In the genomic region with DNA sequence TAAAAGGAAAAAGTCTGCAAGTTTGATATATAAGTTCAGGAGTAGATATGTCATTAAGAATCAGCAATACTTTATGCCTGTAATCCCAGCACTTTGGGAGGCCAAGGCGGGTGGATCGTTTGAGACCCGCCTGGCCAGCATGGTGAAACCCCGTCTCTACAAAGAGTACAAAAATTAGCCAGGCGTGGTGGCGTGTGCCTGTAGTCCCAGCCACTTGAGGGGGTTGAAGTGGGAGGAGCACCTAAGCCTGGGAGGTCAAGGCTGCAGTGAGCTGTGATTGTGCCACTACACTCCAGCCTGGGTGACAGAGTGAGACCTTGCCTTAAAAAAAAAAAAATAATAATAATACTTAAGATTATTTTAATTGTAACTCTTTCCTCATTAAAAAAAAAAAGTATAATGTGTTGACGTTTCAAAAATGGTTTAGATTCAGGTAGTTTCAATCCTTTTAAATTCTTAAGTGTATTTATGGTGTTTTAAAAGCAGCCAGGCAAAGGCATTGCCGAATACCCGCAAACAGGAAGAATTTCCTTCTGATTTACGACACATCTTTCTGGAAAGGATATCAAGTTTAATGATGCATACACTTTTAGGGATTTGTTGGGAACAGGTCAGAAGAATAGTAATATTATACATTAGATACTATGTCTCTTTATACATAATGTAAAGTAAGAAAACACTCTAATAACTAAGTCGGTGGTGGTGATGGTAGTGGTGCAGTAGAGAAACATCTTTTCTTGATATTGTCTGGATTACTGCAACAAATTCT, we compare ENCODE assay signal across 1 cellular context.
A peak's percentile ranks its signal among the peaks of the same experiment; 100 is the strongest.
TF ChIP-seq lines count a peak whose summit lies in the region.

No MANE protein-coding gene starts in this region.

TF ChIP-seq in HEK293, 187 proteins besides CTCF, POLR2A, EP300 and RAD21 (continued from another document):
- TF ChIP-seq, protein P1, sequence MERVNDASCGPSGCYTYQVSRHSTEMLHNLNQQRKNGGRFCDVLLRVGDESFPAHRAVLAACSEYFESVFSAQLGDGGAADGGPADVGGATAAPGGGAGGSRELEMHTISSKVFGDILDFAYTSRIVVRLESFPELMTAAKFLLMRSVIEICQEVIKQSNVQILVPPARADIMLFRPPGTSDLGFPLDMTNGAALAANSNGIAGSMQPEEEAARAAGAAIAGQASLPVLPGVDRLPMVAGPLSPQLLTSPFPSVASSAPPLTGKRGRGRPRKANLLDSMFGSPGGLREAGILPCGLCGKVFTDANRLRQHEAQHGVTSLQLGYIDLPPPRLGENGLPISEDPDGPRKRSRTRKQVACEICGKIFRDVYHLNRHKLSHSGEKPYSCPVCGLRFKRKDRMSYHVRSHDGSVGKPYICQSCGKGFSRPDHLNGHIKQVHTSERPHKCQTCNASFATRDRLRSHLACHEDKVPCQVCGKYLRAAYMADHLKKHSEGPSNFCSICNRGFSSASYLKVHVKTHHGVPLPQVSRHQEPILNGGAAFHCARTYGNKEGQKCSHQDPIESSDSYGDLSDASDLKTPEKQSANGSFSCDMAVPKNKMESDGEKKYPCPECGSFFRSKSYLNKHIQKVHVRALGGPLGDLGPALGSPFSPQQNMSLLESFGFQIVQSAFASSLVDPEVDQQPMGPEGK (tag by site-specific recombination; IDR thresholded peaks at IDR 0.05) = peak; percentile 32; the same call in 1 of the 2 replicates
- TF ChIP-seq ZXDB (tag by site-specific recombination; IDR thresholded peaks at IDR 0.05) = 0 out of 2 replicates have a peak, but pooled peaks have one; percentile 32
- TF ChIP-seq GLIS1 (tag by site-specific recombination; IDR thresholded peaks at IDR 0.05) = peak; percentile 77
- no peak for TF ChIP-seq ZNF654 (tag by site-specific recombination; IDR thresholded peaks at IDR 0.05; ENCODE audit: low read depth)
- peak; percentile 52; the same call in 1 of the 2 replicates for TF ChIP-seq EGR2 (tag by site-specific recombination; IDR thresholded peaks at IDR 0.05; ENCODE audit: low read depth)
- no peak for TF ChIP-seq ZBTB49 (tag by site-specific recombination; IDR thresholded peaks at IDR 0.05; ENCODE audit: low read depth)
- no peak for TF ChIP-seq ZBTB20 (tag by site-specific recombination; IDR thresholded peaks at IDR 0.05)
- TF ChIP-seq ZNF302 (tag by site-specific recombination; IDR thresholded peaks at IDR 0.05; ENCODE audit: low read depth) = no peak
- peak; percentile 17; the same call in 1 of the 2 replicates for TF ChIP-seq SP7 (tag by site-specific recombination; IDR thresholded peaks at IDR 0.05)
- TF ChIP-seq KLF8 (tag by site-specific recombination; IDR thresholded peaks at IDR 0.05) = 0 out of 2 replicates have a peak, but pooled peaks have one; percentile 13
- TF ChIP-seq ZNF558 (tag by site-specific recombination; IDR thresholded peaks at IDR 0.05) = no peak
- TF ChIP-seq ZNF561 (tag by site-specific recombination; IDR thresholded peaks at IDR 0.05; ENCODE audit: borderline replicate concordance) = peak; percentile 50; the same call in 1 of the 2 replicates
- no peak for TF ChIP-seq ZBTB10 (tag by site-specific recombination; IDR thresholded peaks at IDR 0.05)
- TF ChIP-seq ZNF24 (tag by site-specific recombination; IDR thresholded peaks at IDR 0.05) = no peak
- TF ChIP-seq PRDM10 (tag by site-specific recombination; IDR thresholded peaks at IDR 0.05) = peak; percentile 8; the same call in 1 of the 2 replicates
- peak; percentile 44 for TF ChIP-seq ZFHX2 (tag by site-specific recombination; conservative IDR thresholded peaks at IDR 0.05)
- TF ChIP-seq ZNF624 (tag by site-specific recombination; IDR thresholded peaks at IDR 0.05) = no peak
- TF ChIP-seq FEZF1 (tag by site-specific recombination; IDR thresholded peaks at IDR 0.05) = peak; percentile 34; the same call in 1 of the 2 replicates
